Comparison of ENCODE assay signal across 24 cellular contexts in genomic region chr13:106129993-106130392, GRCh38.
DNase-seq lines count a peak whose midpoint lies in the region; ATAC-seq, FAIRE-seq and TF ChIP-seq lines count a peak whose summit lies in the region.
"Had no signal": no experiment of that assay in that cellular context is flagged by ENCODE, and none has a peak within 500 bp of the region (broad histone marks: within the 10 kb centered on the region; RNA-seq: fewer than 3 reads in every experiment).

No MANE protein-coding gene starts in this region.

- no peak for TF ChIP-seq CTCF in VCaP (conservative IDR thresholded peaks at IDR 0.05)

- FAIRE-seq in H54 (lab: Jason Lieb, UNC), result peak; percentile 52
- FAIRE-seq: A549, GM12878, GM19239 had no signal

- H3K27ac ChIP-seq in VCaP, result peak overlapping the region; percentile 33
- H3K27ac ChIP-seq: A549; BLaER1 treated with 17β-estradiol and CSF1 and Interleukin-3, amounts not matched to agents 10 nM and 100 nM had no signal

- no peak for DNase-seq in H54 (ENCODE audit: insufficient read length, low spot score)
- DNase-seq in left colon, result no peak
- no peak for DNase-seq in COR-L47 (lab: John Stamatoyannopoulos, UW)
- no peak for DNase-seq in H4 (ENCODE audit: low spot score)
- DNase-seq in dedifferentiated amniotic fluid mesenchymal stem cell (ENCODE audit: extremely low spot score), result no peak
- DNase-seq: 8988T; ACHN; AML-193; BE2C; CD4-positive, alpha-beta T cell; CD8-positive, alpha-beta memory T cell; DMS 273 treated with DMSO at 0.1 percent for 48 hours; DMS79; EL; GDM1; H7; HCEC 1CT had no signal

- TF ChIP-seq POLR2A in H54 (IDR thresholded peaks at IDR 0.05; ENCODE audit: low read depth, low read length), result no peak

- ATAC-seq in left colon (peak; percentile 65), HG02852 (IDR thresholded peaks at IDR 0.05; ENCODE audit: unreplicated experiment) (no peak)
- ATAC-seq: A549, GM12878, GM23338 had no signal

- intact Hi-C loops in left colon (cut with DNase I, micrococcal nuclease), result no loop called here
